17 cellular contexts compared by ENCODE assay signal in the genomic region with DNA sequence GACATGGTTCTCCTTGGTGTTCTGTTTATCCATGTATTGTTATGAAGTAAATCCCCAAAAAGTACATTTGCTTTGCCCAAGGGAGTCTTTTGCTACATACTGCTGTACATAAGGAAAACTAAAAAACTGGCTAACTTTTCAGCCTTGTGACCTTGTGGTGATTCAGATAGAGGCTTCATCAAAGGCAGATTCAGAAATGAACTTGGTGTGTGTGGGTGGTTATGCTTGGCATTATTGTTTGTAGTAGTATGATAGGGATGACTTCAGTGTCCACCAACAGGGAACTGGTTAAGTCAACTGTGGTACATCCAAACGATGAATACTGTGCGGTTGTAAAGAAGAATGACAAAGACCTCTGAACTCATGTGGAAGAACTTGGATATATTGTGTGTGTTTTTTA.
DNase-seq lines count a peak whose midpoint lies in the region; ATAC-seq and TF ChIP-seq lines count a peak whose summit lies in the region.
"Had no signal": no experiment of that assay in that cellular context is flagged by ENCODE, and none has a peak within 500 bp of the region (broad histone marks: within the 10 kb centered on the region; RNA-seq: fewer than 3 reads in every experiment).

No MANE protein-coding gene starts in this region.

- H3K9me3 ChIP-seq in GM23248 (ENCODE audit: low read depth): no peaks in the 10 kb centered on the region
- H3K9me3 ChIP-seq in osteoblast (ENCODE audit: low read depth, low read length): no peaks in the 10 kb centered on the region
- H3K9me3 ChIP-seq: BE2C had no signal

- 49 to 76% methylated on average over 2 of the region's 2 CpGs for WGBS in GM23248 (ENCODE audit: low coverage in 1 of 2, low lambda C conversion rate in 2 of 2, missing lambda C conversion rate in 2 of 2), 2 experiments

- H3K27ac ChIP-seq in GM23248 (no peak overlapping the region), osteoblast (ENCODE audit: low read depth, low read length) (peak overlapping the region; percentile 81)
- H3K27ac ChIP-seq: KMS-11 had no signal

- no peak for ATAC-seq in GM18861 (IDR thresholded peaks at IDR 0.05; ENCODE audit: unreplicated experiment)
- no peak for ATAC-seq in HG02623 (IDR thresholded peaks at IDR 0.05; ENCODE audit: unreplicated experiment)
- ATAC-seq: CD8-positive, alpha-beta T cell; Panc1 had no signal

- peaks cover 12% of the 10 kb centered on the region for H3F3A ChIP-seq in GM23248 (ENCODE audit: insufficient read depth)

- H3K36me3 ChIP-seq in GM23248 (ENCODE audit: low read depth): no peaks in the 10 kb centered on the region
- H3K36me3 ChIP-seq in osteoblast (ENCODE audit: insufficient read depth, low read length): no peaks in the 10 kb centered on the region
- H3K36me3 ChIP-seq: BE2C had no signal

- H3K4me1 ChIP-seq in GM23248 (ENCODE audit: insufficient read depth) (0 out of 2 replicates have a peak, but pooled peaks cover 9% of the 10 kb centered on the region), osteoblast (ENCODE audit: insufficient read depth, low read length) (peaks cover 15% of the 10 kb centered on the region)
- H3K4me1 ChIP-seq: BE2C had no signal

- no peaks in the 10 kb centered on the region for H3K79me2 ChIP-seq in GM23248 (ENCODE audit: insufficient read depth)
- H3K79me2 ChIP-seq in osteoblast (ENCODE audit: insufficient read depth, low read length): no peaks in the 10 kb centered on the region

- H3K27me3 ChIP-seq in GM23248 (replicated peaks; ENCODE audit: insufficient read depth) (peaks cover 21% of the 10 kb centered on the region), osteoblast (ENCODE audit: insufficient read depth, low read length) (peaks cover 6% of the 10 kb centered on the region)
- H3K27me3 ChIP-seq: BE2C had no signal

- H2AFZ ChIP-seq in GM23248 (no peak overlapping the region), osteoblast (ENCODE audit: low read length) (no peak overlapping the region)

- DNase-seq in GM23248 (peak; percentile 23), SK-MEL-5 (ENCODE audit: low read depth, low spot score) (peak; percentile 69), fibroblast of mammary gland (ENCODE audit: low read depth) (peak; percentile 71), osteoblast (ENCODE audit: insufficient read length, low spot score, missing footprints) (no peak), cerebellar nuclear complex (lab: John Stamatoyannopoulos, UW) (no peak)
- DNase-seq: BE2C; CD8-positive, alpha-beta T cell; GF-D8; MM.1S; NCI-H187 treated with DMSO at 0.1 percent for 48 hours; NCI-H2171; NCI-H510A; SHP77 treated with DMSO at 0.1 percent for 48 hours had no signal

- H3K9me2 ChIP-seq in GM23248 (ENCODE audit: insufficient read depth): no peaks in the 10 kb centered on the region

- H4K20me1 ChIP-seq in GM23248 (ENCODE audit: insufficient read depth): no peaks in the 10 kb centered on the region
- H4K20me1 ChIP-seq in osteoblast (ENCODE audit: insufficient read depth, low read length): no peaks in the 10 kb centered on the region

- H3K4me2 ChIP-seq in GM23248 (ENCODE audit: unreplicated experiment) (no peak overlapping the region), osteoblast (ENCODE audit: insufficient read depth, low read length) (peak overlapping the region; percentile 41)
- H3K4me2 ChIP-seq: KMS-11 had no signal

- in situ Hi-C loops in GM23248 (cut with MboI): loop anchor here (25.0 kb wide), 1 partner anchor 779 kb away; no protein-coding TSS in a partner anchor
- in situ Hi-C loops in SK-MEL-5 (cut with HindIII; ENCODE audit: low pct_unique_long_range_greater_than_20kb, low sequenced_read_pairs): no loop called here

- no peak overlapping the region for H3K9ac ChIP-seq in GM23248
- H3K9ac ChIP-seq: KMS-11 had no signal

- no peak for TF ChIP-seq CTCF in fibroblast of mammary gland (conservative IDR thresholded peaks at IDR 0.05; ENCODE audit: control insufficient read depth, insufficient read depth, low read depth, low read length)
- TF ChIP-seq CTCF in osteoblast (IDR thresholded peaks at IDR 0.05; ENCODE audit: extremely low read depth, low read depth, low read length): no peak

- H3K4me3 ChIP-seq in GM23248: no peak overlapping the region
- no peak overlapping the region for H3K4me3 ChIP-seq in fibroblast of mammary gland (ENCODE audit: control insufficient read depth, low read depth, low read length)
- H3K4me3 ChIP-seq in osteoblast (ENCODE audit: insufficient read depth, low read length): no peak overlapping the region

Comparison
In these comparisons a context has a peak if more than half of its experiments do, and no peak if none do; other contexts are left out.
1. DNase-seq: peak in GM23248 (single experiment), SK-MEL-5 (single experiment) and fibroblast of mammary gland (single experiment); none in osteoblast (single experiment) and cerebellar nuclear complex (0 of 2).